ENCODE assay signal across 20 cellular contexts in the genomic region with DNA sequence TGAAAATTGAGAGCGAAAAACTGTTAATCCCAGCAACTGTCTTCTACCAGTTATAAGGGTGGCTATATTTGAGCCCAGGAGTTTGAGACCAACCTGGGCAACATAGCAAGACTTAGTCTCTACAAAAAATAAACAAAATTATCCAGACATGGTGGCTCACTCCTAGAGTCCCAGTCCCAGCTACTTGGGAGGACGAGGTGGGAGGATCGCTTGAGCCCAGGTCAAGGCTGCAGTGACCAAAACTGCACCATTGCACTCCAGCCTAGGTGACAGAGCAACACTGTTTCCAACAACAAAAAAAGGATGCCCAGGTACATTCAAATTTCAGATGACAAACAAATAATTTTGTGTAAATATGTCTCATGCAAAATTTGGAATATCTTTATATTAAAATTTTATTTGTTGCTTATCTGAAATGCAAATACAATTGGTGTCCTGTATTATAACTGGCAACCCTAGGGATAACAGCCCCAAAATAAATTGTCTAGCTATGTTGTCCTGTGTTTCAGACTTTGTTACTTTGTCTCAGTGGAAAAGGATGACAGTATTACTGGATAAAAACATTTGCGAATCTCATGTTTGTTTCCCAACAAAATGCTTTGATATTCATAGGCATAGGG. TPM values are rescaled to one million over a fixed set of nuclear protein-coding genes. Genes with fewer than 3 reads are reported as not detected.
DNase-seq lines count a peak whose midpoint lies in the region; ATAC-seq, FAIRE-seq and TF ChIP-seq lines count a peak whose summit lies in the region.
"Had no signal": no experiment of that assay in that cellular context is flagged by ENCODE, and none has a peak within 500 bp of the region (broad histone marks: within the 10 kb centered on the region; RNA-seq: fewer than 3 reads in every experiment).

No MANE protein-coding gene starts in this region.

- H3K36me3 ChIP-seq in SK-N-SH (replicated peaks in 1 of 2; ENCODE audit: control insufficient read depth in 1 of 2, insufficient read depth in 2 of 2, low read length in 1 of 2) (no peaks in the 10 kb centered on the region), pancreas (no peaks in the 10 kb centered on the region)
- H3K36me3 ChIP-seq: WERI-Rb-1 had no signal

- no peaks in the 10 kb centered on the region for H3K9me2 ChIP-seq in SK-N-SH

- no peak for FAIRE-seq in pancreas (lab: Jason Lieb, UNC)
- FAIRE-seq: frontal cortex had no signal

- intact Hi-C loops in Calu3 (cut with micrococcal nuclease; ENCODE audit: unreplicated experiment) (no loop called here), pancreas (cut with DNase I) (no loop called here)

- no TSS peak for BruUV-seq in Calu3 (replicated peaks; lab: Mats Ljungman, UMichigan)

- TF ChIP-seq EP300 in SK-N-SH (IDR thresholded peaks at IDR 0.05; ENCODE audit: borderline replicate concordance in 1 of 2, low read depth in 1 of 2, low read length in 1 of 2): no peak

- POLR2A ChIA-PET in SK-N-SH (lab: Yijun Ruan, JAX): no interaction called here

- H3K4me3 Mint-ChIP-seq in Calu3 (ENCODE audit: low read depth, unreplicated experiment) (peak overlapping the region; percentile 18), endothelial cell (ENCODE audit: unreplicated experiment) (peak overlapping the region; percentile 53)
- H3K4me3 Mint-ChIP-seq in stimulated activated memory B cell treated with anti-CD40 and anti-IgM and Interleukin-4, amounts not matched to agents 10 μg/mL and 1 μg/mL and 100 μg/mL, for 72 hours: no peak overlapping the region
- H3K4me3 Mint-ChIP-seq: activated CD4-positive, alpha-beta memory T cell treated with anti-CD3 and anti-CD28 coated beads, Interleukin-2, amount 10 ng/mL, durations not matched to agents 7 days and 5 days; activated naive CD4-positive, alpha-beta T cell treated with anti-CD3 and anti-CD28 coated beads, Interleukin-2, amount 10 ng/mL, durations not matched to agents 7 days and 5 days had no signal

- no peak for TF ChIP-seq RAD21 in SK-N-SH (IDR thresholded peaks at IDR 0.05; ENCODE audit: low read length)

- no peak for TF ChIP-seq CTCF in Calu3 (IDR thresholded peaks at IDR 0.05; ENCODE audit: unreplicated experiment)
- no peak for TF ChIP-seq CTCF in SK-N-SH (IDR thresholded peaks at IDR 0.05)
- TF ChIP-seq CTCF in endothelial cell (IDR thresholded peaks at IDR 0.05; ENCODE audit: unreplicated experiment): no peak
- no peak for TF ChIP-seq CTCF in pancreas (IDR thresholded peaks at IDR 0.05)

- H3K4me3 ChIP-seq in SK-N-SH (ENCODE audit: low read depth in 2 of 2, low read length in 1 of 2) (no peak overlapping the region), pancreas (no peak overlapping the region)
- H3K4me3 ChIP-seq: testis had no signal

- peaks cover 4% of the 10 kb centered on the region; the same call in 1 of the 2 replicates for H4K20me1 ChIP-seq in SK-N-SH (ENCODE audit: insufficient read depth)

- H3K27ac Mint-ChIP-seq in Calu3 (ENCODE audit: unreplicated experiment) (peak overlapping the region; percentile 66), endothelial cell (ENCODE audit: unreplicated experiment) (peak overlapping the region; percentile 98)
- H3K27ac Mint-ChIP-seq in stimulated activated memory B cell treated with anti-CD40 and anti-IgM and Interleukin-4, amounts not matched to agents 10 μg/mL and 1 μg/mL and 100 μg/mL, for 72 hours: no peak overlapping the region
- H3K27ac Mint-ChIP-seq: activated CD4-positive, alpha-beta memory T cell treated with anti-CD3 and anti-CD28 coated beads, Interleukin-2, amount 10 ng/mL, durations not matched to agents 7 days and 5 days; activated naive CD4-positive, alpha-beta T cell treated with anti-CD3 and anti-CD28 coated beads, Interleukin-2, amount 10 ng/mL, durations not matched to agents 7 days and 5 days had no signal

- H3K27me3 ChIP-seq in SK-N-SH (ENCODE audit: insufficient read depth) (no peaks in the 10 kb centered on the region), pancreas (no peaks in the 10 kb centered on the region)
- H3K27me3 ChIP-seq: testis had no signal

- H3K4me1 ChIP-seq in SK-N-SH (ENCODE audit: control insufficient read depth in 1 of 2, insufficient read depth in 2 of 2, low read depth in 1 of 2, low read length in 1 of 2): peaks cover 0 to 57% of the 10 kb centered on the region in 2 experiments; a peak in 3 of 4 replicates
- peaks cover 0 to 8% (median 0%) of the 10 kb centered on the region in 3 donors for H3K4me1 ChIP-seq in pancreas

- peak overlapping the region; percentile 37; the same call in 1 of the 2 replicates for H3K4me2 ChIP-seq in SK-N-SH

- H3K9me3 Mint-ChIP-seq in Calu3 (ENCODE audit: low read depth, unreplicated experiment): no peaks in the 10 kb centered on the region
- H3K9me3 Mint-ChIP-seq in endothelial cell (ENCODE audit: unreplicated experiment): no peaks in the 10 kb centered on the region
- no peaks in the 10 kb centered on the region for H3K9me3 Mint-ChIP-seq in stimulated activated memory B cell treated with anti-CD40 and anti-IgM and Interleukin-4, amounts not matched to agents 10 μg/mL and 1 μg/mL and 100 μg/mL, for 72 hours
- H3K9me3 Mint-ChIP-seq: activated CD4-positive, alpha-beta memory T cell treated with anti-CD3 and anti-CD28 coated beads, Interleukin-2, amount 10 ng/mL, durations not matched to agents 7 days and 5 days; activated naive CD4-positive, alpha-beta T cell treated with anti-CD3 and anti-CD28 coated beads, Interleukin-2, amount 10 ng/mL, durations not matched to agents 7 days and 5 days had no signal

- H3K9me3 ChIP-seq in SK-N-SH (no peaks in the 10 kb centered on the region), pancreas (no peaks in the 10 kb centered on the region)
- H3K9me3 ChIP-seq: testis had no signal

- no peak overlapping the region for H2AFZ ChIP-seq in SK-N-SH (ENCODE audit: low read depth)

- ATAC-seq in pancreas: no peak
- no peak for ATAC-seq in GM18498 (IDR thresholded peaks at IDR 0.05; ENCODE audit: unreplicated experiment)
- no peak for ATAC-seq in stimulated activated memory B cell treated with anti-CD40 and anti-IgM and Interleukin-4, amounts not matched to agents 10 μg/mL and 1 μg/mL and 100 μg/mL, for 72 hours

- H3K4me1 Mint-ChIP-seq in Calu3 (ENCODE audit: low read depth, unreplicated experiment) (peaks cover 15% of the 10 kb centered on the region), endothelial cell (ENCODE audit: unreplicated experiment) (peaks cover 45% of the 10 kb centered on the region)
- H3K4me1 Mint-ChIP-seq in stimulated activated memory B cell treated with anti-CD40 and anti-IgM and Interleukin-4, amounts not matched to agents 10 μg/mL and 1 μg/mL and 100 μg/mL, for 72 hours: no peaks in the 10 kb centered on the region
- H3K4me1 Mint-ChIP-seq: activated CD4-positive, alpha-beta memory T cell treated with anti-CD3 and anti-CD28 coated beads, Interleukin-2, amount 10 ng/mL, durations not matched to agents 7 days and 5 days; activated naive CD4-positive, alpha-beta T cell treated with anti-CD3 and anti-CD28 coated beads, Interleukin-2, amount 10 ng/mL, durations not matched to agents 7 days and 5 days had no signal

- H3K27me3 Mint-ChIP-seq in Calu3 (ENCODE audit: unreplicated experiment) (peaks cover 86% of the 10 kb centered on the region), endothelial cell (ENCODE audit: unreplicated experiment) (peaks cover 11% of the 10 kb centered on the region)
- H3K27me3 Mint-ChIP-seq in stimulated activated memory B cell treated with anti-CD40 and anti-IgM and Interleukin-4, amounts not matched to agents 10 μg/mL and 1 μg/mL and 100 μg/mL, for 72 hours: peaks cover 12% of the 10 kb centered on the region

- H3K27ac ChIP-seq in SK-N-SH (ENCODE audit: low read depth in 2 of 2, low read length in 1 of 2): peak overlapping the region in 1 of 2 experiments; percentile 68; a peak in 2 of 4 replicates
- H3K27ac ChIP-seq in pancreas: peak overlapping the region; percentile 20 to 66 (median 51)
- H3K27ac ChIP-seq: WERI-Rb-1 had no signal

- CTCF ChIA-PET in Calu3 (lab: Charles Lee): interaction anchor here (0.6 kb wide), 1 partner anchor 113 kb away, joined by 6 read pairs; no protein-coding TSS in a partner anchor
- CTCF ChIA-PET in SK-N-SH (lab: Yijun Ruan, JAX): interaction anchor here (1.0 kb wide), 1 partner anchor 54 kb away, joined by 3 read pairs; no protein-coding TSS in a partner anchor

- 98% methylated on average over 4 of the region's 4 CpGs for WGBS in SK-N-SH (ENCODE audit: low lambda C conversion rate)
- WGBS in pancreas, 2 donors: 89% methylated on average over 4 of the region's 4 CpGs

- H3K36me3 Mint-ChIP-seq in Calu3 (ENCODE audit: insufficient read depth, unreplicated experiment) (peaks cover 7% of the 10 kb centered on the region), endothelial cell (ENCODE audit: low read depth, unreplicated experiment) (peaks cover 7% of the 10 kb centered on the region)
- H3K36me3 Mint-ChIP-seq in stimulated activated memory B cell treated with anti-CD40 and anti-IgM and Interleukin-4, amounts not matched to agents 10 μg/mL and 1 μg/mL and 100 μg/mL, for 72 hours: no peaks in the 10 kb centered on the region
- H3K36me3 Mint-ChIP-seq: activated naive CD4-positive, alpha-beta T cell treated with anti-CD3 and anti-CD28 coated beads, Interleukin-2, amount 10 ng/mL, durations not matched to agents 7 days and 5 days had no signal

- peaks cover 37% of the 10 kb centered on the region; the same call in 1 of the 2 replicates for H3K79me2 ChIP-seq in SK-N-SH (ENCODE audit: insufficient read depth)

- no peak for DNase-seq in Calu3
- DNase-seq in SK-N-SH: no peak
- no peak for DNase-seq in endothelial cell (ENCODE audit: low spot score)
- no peak for DNase-seq in pancreas
- no peak for DNase-seq in D341Med (ENCODE audit: low spot score)
- DNase-seq: activated CD4-positive, alpha-beta memory T cell treated with anti-CD3 and anti-CD28 coated beads, Interleukin-2, amount 10 ng/mL, durations not matched to agents 7 days and 5 days; activated naive CD4-positive, alpha-beta T cell treated with anti-CD3 and anti-CD28 coated beads, Interleukin-2, amount 10 ng/mL, durations not matched to agents 7 days and 5 days; activated T-cell treated with anti-CD3 and anti-CD28 coated beads, Interleukin-2, amount 50 U/mL, for 1 hour; cortex of kidney; kidney glomerular epithelial cell; NCI-H2171; retina; stimulated activated CD4-positive, alpha-beta T cell treated with anti-CD3 and anti-CD28 coated beads, Interleukin-12 subunit alpha, Interleukin-12 subunit beta, amount 100 ng/mL, for 4 hours; T-helper 2 cell; WERI-Rb-1 had no signal

- H3F3A ChIP-seq in SK-N-SH (replicated peaks; ENCODE audit: insufficient read depth): no peaks in the 10 kb centered on the region

- no peak overlapping the region for H3K9ac ChIP-seq in SK-N-SH

TF ChIP-seq in SK-N-SH, 30 proteins besides CTCF, POLR2A, EP300 and RAD21 (continues in another document):
- no peak for TF ChIP-seq NFIC (IDR thresholded peaks at IDR 0.05; ENCODE audit: borderline replicate concordance)
- no peak for TF ChIP-seq ELF1 (IDR thresholded peaks at IDR 0.05)

RNA-seq across cellular contexts. Expression of gene FAM171A1, which starts 26.7 kb away (rescaled TPM):
- total RNA-seq in Calu3 (2022) (1.0 and 2.6 TPM in 2 replicates), endothelial cell (ENCODE audit: unreplicated experiment) (113 TPM), pancreas (10 to 100 TPM; 17.8 to 34.1 (median 21.9) TPM)
- polyA plus RNA-seq in SK-N-SH (2012; rRNA removed) (17.2 and 26.3 TPM in 2 replicates), pancreas (10 to 100 TPM; 12.4 to 21.1 TPM)
- polyA plus RNA-seq in SK-N-SH (2012; cell fraction: cytosol; rRNA removed): 22.5 and 25.7 TPM in 2 replicates
- 16.8 and 17.2 TPM in 2 replicates for polyA plus RNA-seq in SK-N-SH (2012; cell fraction: nucleus; rRNA removed)
- total RNA-seq: OCI-LY7 had no signal
